In the genomic region with DNA sequence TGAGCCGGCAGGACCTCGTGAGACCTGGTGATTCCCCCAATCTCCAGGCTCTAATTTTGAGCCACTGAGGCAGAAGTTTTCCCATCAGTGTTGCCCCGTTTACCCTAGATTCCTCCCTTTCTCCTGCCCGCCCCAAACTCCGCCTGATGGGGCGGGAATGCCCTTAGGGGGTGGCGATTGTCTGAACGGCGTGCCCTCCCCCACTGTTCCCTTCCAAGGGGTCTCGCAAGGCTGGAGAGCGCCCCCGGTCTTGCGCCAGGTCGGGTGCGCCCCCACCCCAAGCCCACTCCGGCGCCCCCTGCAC, we compare ENCODE assay signal across 8 cellular contexts. TPM values are rescaled to one million over a fixed set of nuclear protein-coding genes. Genes with fewer than 3 reads are reported as not detected.
A peak's percentile ranks its signal among the peaks of the same experiment; 100 is the strongest.
DNase-seq lines count a peak whose midpoint lies in the region; ATAC-seq, FAIRE-seq and TF ChIP-seq lines count a peak whose summit lies in the region.

No MANE protein-coding gene starts in this region.

- H3K27me3 Mint-ChIP-seq in CD4-positive, CD25-positive, alpha-beta regulatory T cell, result no peaks in the 10 kb centered on the region

- ATAC-seq in CD4-positive, CD25-positive, alpha-beta regulatory T cell (ENCODE audit: low read depth in 2 of 2), result peak in 1 of 2 donors; percentile 4
- ATAC-seq in GM21367 (IDR thresholded peaks at IDR 0.05; ENCODE audit: unreplicated experiment), result peak; percentile 8

- peaks cover 6 to 30% (median 10%) of the 10 kb centered on the region in 4 donors for H3K4me1 Mint-ChIP-seq in CD4-positive, CD25-positive, alpha-beta regulatory T cell

- TF ChIP-seq EP300 in Ishikawa (IDR thresholded peaks at IDR 0.05; ENCODE audit: borderline replicate concordance) (no peak), stomach (IDR thresholded peaks at IDR 0.05) (no peak)

- peak overlapping the region; percentile 83 to 94 (median 90) for H3K27ac Mint-ChIP-seq in CD4-positive, CD25-positive, alpha-beta regulatory T cell

- dilution Hi-C loops in keratinocyte (cut with MboI; ENCODE audit: extremely low pct_ligation_motif_present, low sequenced_read_pairs), result no loop called here

- peak overlapping the region; percentile 91 for H3K4me3 ChIP-seq in CD4-positive, CD25-positive, alpha-beta regulatory T cell (ENCODE audit: low read depth, low read length)
- peak overlapping the region; percentile 78 for H3K4me3 ChIP-seq in astrocyte of the spinal cord (ENCODE audit: low read depth, low read length)
- H3K4me3 ChIP-seq in keratinocyte (ENCODE audit: control insufficient read depth in 2 of 3, extremely low read depth in 1 of 3, insufficient read depth in 2 of 3, low read depth in 1 of 3, low read length in 3 of 3), result peak overlapping the region; percentile 88 to 97 (median 89)
- H3K4me3 ChIP-seq in stomach, result peak overlapping the region; percentile 66 to 94 (median 80)

- TF ChIP-seq POLR2A in stomach (IDR thresholded peaks at IDR 0.05), result no peak

- H3K4me1 ChIP-seq in CD4-positive, CD25-positive, alpha-beta regulatory T cell (ENCODE audit: control insufficient read depth, insufficient read depth, low read length, poor library complexity, severe bottlenecking), result peaks cover 20% of the 10 kb centered on the region
- peaks cover 13% of the 10 kb centered on the region for H3K4me1 ChIP-seq in keratinocyte (ENCODE audit: control insufficient read depth, extremely low read depth, insufficient read depth, low read length)
- H3K4me1 ChIP-seq in stomach, result peaks cover 0 to 42% (median 20%) of the 10 kb centered on the region in 4 donors

- no peak for DNase-seq in CD4-positive, CD25-positive, alpha-beta regulatory T cell
- no peak for DNase-seq in astrocyte of the spinal cord (ENCODE audit: low read depth, low spot score)
- no peak for DNase-seq in keratinocyte (ENCODE audit: low read depth, low spot score)
- no peak for DNase-seq in stomach
- DNase-seq in NCI-H2029 (lab: John Stamatoyannopoulos, UW), result no peak
- DNase-seq in GF-D8 (lab: John Stamatoyannopoulos, UW), result no peak

- FAIRE-seq in keratinocyte (lab: Jason Lieb, UNC), result no peak

- in situ Hi-C loops in astrocyte of the spinal cord (cut with HindIII; ENCODE audit: low sequenced_read_pairs), result no loop called here

- H3K9ac ChIP-seq in keratinocyte (ENCODE audit: control insufficient read depth, extremely low read depth, insufficient read depth, low read length), result peak overlapping the region; percentile 91

- no peak for TF ChIP-seq RAD21 in Ishikawa (IDR thresholded peaks at IDR 0.05; ENCODE audit: low read depth)

- WGBS in stomach, 5 donors, result 0 to 2% (median 0%) methylated on average over 8 to 17 of the region's 17 CpGs

- no peaks in the 10 kb centered on the region for H3K27me3 ChIP-seq in CD4-positive, CD25-positive, alpha-beta regulatory T cell (ENCODE audit: control insufficient read depth, insufficient read depth, low read length)
- no peaks in the 10 kb centered on the region for H3K27me3 ChIP-seq in keratinocyte (ENCODE audit: control insufficient read depth, extremely low read depth, insufficient read depth, low read length)
- H3K27me3 ChIP-seq in stomach, result no peaks in the 10 kb centered on the region

- no peaks in the 10 kb centered on the region for H3K9me3 Mint-ChIP-seq in CD4-positive, CD25-positive, alpha-beta regulatory T cell

- no peaks in the 10 kb centered on the region for H4K20me1 ChIP-seq in keratinocyte (ENCODE audit: control insufficient read depth, extremely low read depth, insufficient read depth, low read length)

- peak overlapping the region; percentile 96 to 99 (median 97) for H3K4me3 Mint-ChIP-seq in CD4-positive, CD25-positive, alpha-beta regulatory T cell

- no peak for TF ChIP-seq CTCF in astrocyte of the spinal cord (IDR thresholded peaks at IDR 0.05; ENCODE audit: low read depth, low read length)
- no peak for TF ChIP-seq CTCF in keratinocyte (optimal IDR thresholded peaks at IDR 0.05 in 1 of 3, IDR thresholded peaks at IDR 0.05 in 1 of 3, conservative IDR thresholded peaks at IDR 0.05 in 1 of 3; ENCODE audit: extremely low read depth in 1 of 3, insufficient read depth in 2 of 3, low read length in 3 of 3)
- no peak for TF ChIP-seq CTCF in stomach (IDR thresholded peaks at IDR 0.05)

- intact Hi-C loops in stomach (cut with DNase I; ENCODE audit: low total_unique reads), result no loop called here

- H2AFZ ChIP-seq in keratinocyte (ENCODE audit: control insufficient read depth, low read length), result peak overlapping the region; percentile 38

- H3K4me2 ChIP-seq in keratinocyte (ENCODE audit: control insufficient read depth, extremely low read depth, insufficient read depth, low read depth, low read length), result peak overlapping the region; percentile 76

- H3K36me3 ChIP-seq in CD4-positive, CD25-positive, alpha-beta regulatory T cell (ENCODE audit: control insufficient read depth, insufficient read depth, low read length), result peaks cover 2% of the 10 kb centered on the region
- H3K36me3 ChIP-seq in keratinocyte (ENCODE audit: control insufficient read depth in 2 of 2, extremely low read depth in 1 of 2, insufficient read depth in 2 of 2, low read length in 2 of 2) (peaks cover 3 to 4% of the 10 kb centered on the region in 2 experiments), stomach (peaks cover 8 to 10% (median 10%) of the 10 kb centered on the region in 4 donors)

- H3K79me2 ChIP-seq in keratinocyte (ENCODE audit: control insufficient read depth, insufficient read depth, low read length), result peaks cover 22% of the 10 kb centered on the region

- peaks cover 5% of the 10 kb centered on the region for H3K36me3 Mint-ChIP-seq in CD4-positive, CD25-positive, alpha-beta regulatory T cell

- peak overlapping the region; percentile 77 for H3K27ac ChIP-seq in CD4-positive, CD25-positive, alpha-beta regulatory T cell (ENCODE audit: insufficient read depth, low read length, poor library complexity, severe bottlenecking)
- peak overlapping the region; percentile 97 for H3K27ac ChIP-seq in keratinocyte (ENCODE audit: control insufficient read depth, insufficient read depth, low read length)
- H3K27ac ChIP-seq in stomach, result peak overlapping the region; percentile 82 to 96 (median 93)

- no peaks in the 10 kb centered on the region for H3K9me3 ChIP-seq in CD4-positive, CD25-positive, alpha-beta regulatory T cell (ENCODE audit: control insufficient read depth in 2 of 2, low read length in 2 of 2)
- H3K9me3 ChIP-seq in keratinocyte (ENCODE audit: control insufficient read depth, low read depth, low read length), result no peaks in the 10 kb centered on the region
- H3K9me3 ChIP-seq in stomach, result no peaks in the 10 kb centered on the region

- no peaks in the 10 kb centered on the region for H3K9me1 ChIP-seq in keratinocyte (ENCODE audit: control insufficient read depth, extremely low read depth, insufficient read depth, low read length)

TF ChIP-seq in Ishikawa, 13 proteins besides CTCF, POLR2A, EP300 and RAD21:
- TF ChIP-seq, protein P1, sequence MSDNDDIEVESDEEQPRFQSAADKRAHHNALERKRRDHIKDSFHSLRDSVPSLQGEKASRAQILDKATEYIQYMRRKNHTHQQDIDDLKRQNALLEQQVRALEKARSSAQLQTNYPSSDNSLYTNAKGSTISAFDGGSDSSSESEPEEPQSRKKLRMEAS (IDR thresholded peaks at IDR 0.05), result no peak
- TF ChIP-seq NFIC (IDR thresholded peaks at IDR 0.05) (no peak), TCF12 (IDR thresholded peaks at IDR 0.05; ENCODE audit: low read depth) (no peak), TAF1 (IDR thresholded peaks at IDR 0.05; ENCODE audit: low read depth) (no peak), ZBTB7A (IDR thresholded peaks at IDR 0.05; ENCODE audit: low read depth) (0 out of 2 replicates have a peak, but pooled peaks have one; percentile 52), CEBPB (IDR thresholded peaks at IDR 0.05) (no peak), CREB1 (IDR thresholded peaks at IDR 0.05; ENCODE audit: low read depth) (no peak), TEAD4 (IDR thresholded peaks at IDR 0.05) (no peak)

RNA-seq across cellular contexts. Expression of gene ZFP64, which starts 0.5 kb away (rescaled TPM):
- total RNA-seq in CD4-positive, CD25-positive, alpha-beta regulatory T cell, result 14.9 TPM
- 1 to 10 TPM; 6.7 to 9.8 (median 8.0) TPM for polyA plus RNA-seq in CD4-positive, CD25-positive, alpha-beta regulatory T cell
- polyA plus RNA-seq in keratinocyte (27.9 to 36.1 TPM (median 34.3 TPM) in 3 replicates), stomach (1 to 10 TPM; 3.4 to 7.9 (median 4.2) TPM)
- polyA plus RNA-seq in keratinocyte (2011; ENCODE audit: low read depth), result 9.1 TPM
- 29.2 and 37.9 TPM in 2 replicates for polyA plus RNA-seq in keratinocyte (2011; cell fraction: cytosol; rRNA removed)
- 31.1 and 34.0 TPM in 2 replicates for polyA plus RNA-seq in keratinocyte (2011; cell fraction: nucleus; rRNA removed)
- 13.9 and 24.5 TPM in 2 replicates for polyA plus RNA-seq in keratinocyte (2012; ENCODE audit: low replicate concordance)
- polyA minus RNA-seq in keratinocyte, result 87.2 to 119 TPM (median 95.8 TPM) in 3 replicates
- polyA minus RNA-seq in keratinocyte (2011; cell fraction: cytosol; rRNA and poly(A)+ RNA removed), result 33.2 TPM
- polyA minus RNA-seq in keratinocyte (2011; cell fraction: nucleus; rRNA and poly(A)+ RNA removed), result 43.6 and 51.9 TPM in 2 replicates
- total RNA-seq in stomach, result 10 to 100 TPM in 3 of 5 donors, 1 to 10 TPM in 2; 7.0 to 40.0 (median 13.4) TPM
